8 cellular contexts compared by ENCODE assay signal in the genomic region with DNA sequence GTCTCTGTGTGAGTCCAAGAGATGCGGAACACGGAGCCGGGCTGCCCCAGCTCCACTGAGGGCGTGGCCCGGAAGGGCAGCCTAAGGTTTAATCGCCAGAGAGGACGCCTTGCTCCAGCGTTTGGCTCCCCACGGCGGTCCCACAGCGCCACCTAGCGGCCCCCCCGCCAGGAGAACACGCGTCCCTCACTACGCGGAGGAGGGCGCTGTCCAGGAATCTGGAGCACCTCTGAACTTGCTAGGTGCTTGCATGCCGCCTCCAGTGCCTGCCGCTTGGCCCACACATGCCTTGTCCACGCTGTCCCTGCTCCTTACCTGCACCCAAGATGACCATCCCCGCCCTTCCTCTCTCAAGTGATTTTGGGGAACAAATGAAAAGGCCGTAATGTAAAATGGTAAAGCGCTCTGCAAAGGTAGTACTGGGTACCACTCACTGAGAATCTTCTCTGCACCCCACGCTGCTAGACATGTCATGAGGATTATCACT. TPM values are rescaled to one million over a fixed set of nuclear protein-coding genes. Genes with fewer than 3 reads are reported as not detected.
A peak's percentile ranks its signal among the peaks of the same experiment; 100 is the strongest.
DNase-seq lines count a peak whose midpoint lies in the region; ATAC-seq, FAIRE-seq and TF ChIP-seq lines count a peak whose summit lies in the region.

No MANE protein-coding gene starts in this region.

- DNase-seq in A172 (ENCODE audit: low spot score): peak; percentile 80
- peak; percentile 62 to 80 for DNase-seq in NCI-H1930 (lab: John Stamatoyannopoulos, UW)
- DNase-seq in T-helper 9 cell: peak; percentile 88
- peak; percentile 40 for DNase-seq in astrocyte (ENCODE audit: low read depth)
- DNase-seq in iPS DF 19.7 (ENCODE audit: low read depth, low spot score): peak; percentile 28

- no peaks in the 10 kb centered on the region for H3K9me3 ChIP-seq in astrocyte (ENCODE audit: insufficient read depth, low read depth, low read length)
- H3K9me3 ChIP-seq in skeletal muscle tissue (ENCODE audit: control insufficient read depth in 3 of 3, low read length in 3 of 3): no peaks in the 10 kb centered on the region

- no peaks in the 10 kb centered on the region for H4K20me1 ChIP-seq in astrocyte (ENCODE audit: insufficient read depth, low read length)

- H3K27ac ChIP-seq in astrocyte (ENCODE audit: low read depth, low read length): no peak overlapping the region
- H3K27ac ChIP-seq in skeletal muscle tissue (ENCODE audit: low read depth, low read length): no peak overlapping the region

- peaks cover 2% of the 10 kb centered on the region for H3K9me3 Mint-ChIP-seq in astrocyte (ENCODE audit: unreplicated experiment)

- H3K36me3 Mint-ChIP-seq in astrocyte (ENCODE audit: low read depth, unreplicated experiment): no peaks in the 10 kb centered on the region

- H3K4me1 ChIP-seq in astrocyte (ENCODE audit: insufficient read depth, low read length) (no peaks in the 10 kb centered on the region), skeletal muscle tissue (ENCODE audit: control insufficient read depth in 3 of 3, insufficient read depth in 3 of 3, low read length in 3 of 3) (peaks cover 6 to 9% (median 7%) of the 10 kb centered on the region in 3 donors)

- H2AFZ ChIP-seq in astrocyte (ENCODE audit: low read depth, low read length): peak overlapping the region; percentile 44

- no peak overlapping the region for H3K4me3 Mint-ChIP-seq in astrocyte (ENCODE audit: unreplicated experiment)

- no peak for FAIRE-seq in astrocyte (lab: Jason Lieb, UNC)

- peak; percentile 76 for TF ChIP-seq CTCF in astrocyte (IDR thresholded peaks at IDR 0.05; ENCODE audit: insufficient read depth, low read depth, low read length)

- H3K27me3 ChIP-seq in astrocyte (ENCODE audit: insufficient read depth, low read length) (peaks cover 22% of the 10 kb centered on the region), skeletal muscle tissue (ENCODE audit: control insufficient read depth in 3 of 3, insufficient read depth in 3 of 3, low read length in 3 of 3) (peaks cover 0 to 13% (median 0%) of the 10 kb centered on the region in 3 donors)

- H3K9ac ChIP-seq in astrocyte (ENCODE audit: low read length) (no peak overlapping the region), skeletal muscle tissue (ENCODE audit: low read depth in 1 of 3, low read length in 3 of 3) (peak overlapping the region in 1 of 3 donors; percentile 62)

- peaks cover 60% of the 10 kb centered on the region for H3K27me3 Mint-ChIP-seq in astrocyte (ENCODE audit: low read depth, unreplicated experiment)

- no peak for TF ChIP-seq POLR2A in GM18505 (IDR thresholded peaks at IDR 0.05; ENCODE audit: borderline replicate concordance, extremely low read depth, insufficient read depth, insufficient read length)

- no peaks in the 10 kb centered on the region for H3K79me2 ChIP-seq in astrocyte (ENCODE audit: insufficient read depth, low read length)

- no peaks in the 10 kb centered on the region for H3K36me3 ChIP-seq in astrocyte (ENCODE audit: insufficient read depth, low read length)
- H3K36me3 ChIP-seq in skeletal muscle tissue (ENCODE audit: control insufficient read depth in 3 of 3, insufficient read depth in 3 of 3, low read length in 3 of 3): no peaks in the 10 kb centered on the region

- H3K4me2 ChIP-seq in astrocyte (ENCODE audit: low read length): peak overlapping the region; percentile 69

- H3K27ac Mint-ChIP-seq in astrocyte (ENCODE audit: unreplicated experiment): no peak overlapping the region

- H3K4me3 ChIP-seq in astrocyte (ENCODE audit: insufficient read depth, low read depth, low read length) (no peak overlapping the region), skeletal muscle tissue (ENCODE audit: low read length in 3 of 3) (peak overlapping the region; percentile 49 to 70 (median 60))

- ATAC-seq in GM18505 (IDR thresholded peaks at IDR 0.05; ENCODE audit: unreplicated experiment): peak; percentile 87
- ATAC-seq in HG02970 (IDR thresholded peaks at IDR 0.05; ENCODE audit: low FRiP score, unreplicated experiment): peak; percentile 89

- H3K4me1 Mint-ChIP-seq in astrocyte (ENCODE audit: low read depth, unreplicated experiment): peaks cover 6% of the 10 kb centered on the region

RNA-seq across cellular contexts. Expression of gene MRPS22, which starts 14.4 kb away (rescaled TPM):
- 99.0 and 142 TPM in 2 replicates for total RNA-seq in A172 (2014; rRNA removed; shearing (Covaris generic))
- 40.4 and 43.1 TPM in 2 replicates for total RNA-seq in astrocyte
- total RNA-seq in skeletal muscle tissue: 79.9 TPM

Comparison
In these comparisons a context has a peak if more than half of its experiments do, and no peak if none do; other contexts are left out.
1. DNase-seq: peak in every context shown above with its lines; median percentile 88 in T-helper 9 cell; 80 in A172; 71 in NCI-H1930; 40 in astrocyte; 28 in iPS DF 19.7.